ENCODE assay signal across 2 cellular contexts in genomic region chr4:111398906-111399330, GRCh38.
TF ChIP-seq lines count a peak whose summit lies in the region.

No MANE protein-coding gene starts in this region.

TF ChIP-seq in HepG2, 621 proteins besides CTCF, POLR2A, EP300 and RAD21:
- TF ChIP-seq ZNF256 (CRISPR knock-in tag; conservative IDR thresholded peaks at IDR 0.05), result no peak
- TF ChIP-seq AGO2 (optimal IDR thresholded peaks at IDR 0.05; ENCODE audit: low read depth, low read length), result no peak
- TF ChIP-seq ZNF331 (CRISPR knock-in tag; IDR thresholded peaks at IDR 0.05), result no peak
- no peak for TF ChIP-seq SMAD1 (CRISPR knock-in tag; IDR thresholded peaks at IDR 0.05; ENCODE audit: borderline replicate concordance, low read depth)
- TF ChIP-seq CREB1 (IDR thresholded peaks at IDR 0.05), result peak; percentile 64
- TF ChIP-seq CREB1 (CRISPR knock-in tag; IDR thresholded peaks at IDR 0.05), result no peak
- no peak for TF ChIP-seq PRPF4 (IDR thresholded peaks at IDR 0.05; ENCODE audit: low read depth, low read length, poor library complexity, severe bottlenecking)

TF ChIP-seq in H1, 55 proteins besides CTCF, POLR2A, EP300 and RAD21:
- no peak for TF ChIP-seq CBX8 (IDR thresholded peaks at IDR 0.05; ENCODE audit: borderline replicate concordance, low read depth, low read length)
- no peak for TF ChIP-seq BRCA1 (IDR thresholded peaks at IDR 0.05; ENCODE audit: low read depth, low read length)
- TF ChIP-seq JUN (IDR thresholded peaks at IDR 0.05; ENCODE audit: low read depth, low read length), result no peak
- no peak for TF ChIP-seq ZNF274 (IDR thresholded peaks at IDR 0.05; ENCODE audit: borderline replicate concordance, extremely low read depth, low read length)
- TF ChIP-seq SP4 (IDR thresholded peaks at IDR 0.05; ENCODE audit: low read length), result no peak
- no peak for TF ChIP-seq KDM4A (IDR thresholded peaks at IDR 0.05; ENCODE audit: low read depth, low read length, severe bottlenecking)
- no peak for TF ChIP-seq POU5F1 (IDR thresholded peaks at IDR 0.05; ENCODE audit: low read depth, low read length)
TF ChIP-seq in H1: peak in this region for 0.
